ENCODE assay signal across 8 cellular contexts in the genomic region with DNA sequence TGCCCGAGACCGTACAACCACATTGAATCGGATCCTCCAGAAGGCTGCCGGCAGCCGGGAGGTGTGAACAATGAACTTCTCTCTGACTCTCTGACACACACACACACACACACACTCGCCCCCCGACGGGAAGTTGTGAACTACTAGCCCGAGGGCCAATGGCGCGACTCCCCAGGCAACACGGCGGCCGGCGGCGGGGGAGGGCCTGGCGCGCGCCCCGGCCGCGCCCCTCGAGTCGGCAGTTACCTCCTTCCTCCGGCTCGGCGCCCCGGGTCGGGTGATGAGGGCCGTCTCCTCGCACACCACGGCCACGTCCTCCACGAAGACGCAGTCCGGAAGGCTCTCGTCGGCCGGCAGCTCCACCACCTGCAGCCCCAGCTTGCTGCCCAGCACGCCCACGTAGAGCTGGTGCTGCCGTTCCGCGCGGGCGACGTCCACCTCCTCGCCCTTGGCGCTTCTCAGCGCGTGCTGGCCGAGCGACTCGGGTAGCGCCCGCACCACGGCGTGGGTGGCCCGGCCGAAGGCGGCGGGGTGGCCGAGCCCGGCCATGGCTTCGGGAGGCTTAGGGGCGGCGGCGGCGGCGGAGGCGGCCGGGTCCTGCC. TPM values are rescaled to one million over a fixed set of nuclear protein-coding genes. Genes with fewer than 3 reads are reported as not detected.
A peak's percentile ranks its signal among the peaks of the same experiment; 100 is the strongest.
DNase-seq lines count a peak whose midpoint lies in the region; ATAC-seq and TF ChIP-seq lines count a peak whose summit lies in the region.

No MANE protein-coding gene starts in this region.

- DNase-seq in ELF-1 (ENCODE audit: low read depth, low spot score) (peak; percentile 63), LHCN-M2 (ENCODE audit: low read depth) (peak; percentile 70), T-helper 17 cell (no peak), right lobe of liver (peak; percentile 81 to 86 (median 82)), SIG-M5 treated with dmso at 0.1 percent for 504 hours (lab: John Stamatoyannopoulos, UW; ENCODE audit: unreplicated experiment) (no peak)
- peak in 2 of 3 experiments; percentile 2 to 5 for DNase-seq in stimulated activated CD4-positive, alpha-beta T cell treated with anti-CD3 and anti-CD28 coated beads, TNF-alpha, amount 100 ng/mL, for 4 hours (ENCODE audit: low read depth in 3 of 3)

- no peaks in the 10 kb centered on the region for H3K27me3 ChIP-seq in duodenal mucosa (ENCODE audit: control insufficient read depth in 1 of 2, insufficient read depth in 2 of 2, low read length in 2 of 2)
- no peaks in the 10 kb centered on the region for H3K27me3 ChIP-seq in right lobe of liver

- peak overlapping the region; percentile 75 to 86 for H3K9ac ChIP-seq in duodenal mucosa (ENCODE audit: low read depth in 1 of 2, low read length in 2 of 2)

- no peak for TF ChIP-seq CTCF in right lobe of liver (IDR thresholded peaks at IDR 0.05)

- H3K36me3 Mint-ChIP-seq in T-helper 17 cell (ENCODE audit: low read depth) = peaks cover 2% of the 10 kb centered on the region

- H3K4me3 ChIP-seq in duodenal mucosa (ENCODE audit: low read depth in 1 of 2, low read length in 2 of 2) = peak overlapping the region; percentile 83 to 87
- peak overlapping the region; percentile 62 to 75 (median 70) for H3K4me3 ChIP-seq in right lobe of liver

- peak overlapping the region; percentile 79 for H3K27ac ChIP-seq in duodenal mucosa (ENCODE audit: low read depth, low read length)
- H3K27ac ChIP-seq in right lobe of liver = peak overlapping the region; percentile 65 to 77 (median 68)

- H3K4me1 Mint-ChIP-seq in T-helper 17 cell = no peaks in the 10 kb centered on the region

- 0% methylated on average over 16 of the region's 72 CpGs for WGBS in right lobe of liver (ENCODE audit: insufficient coverage, low coverage, low lambda C conversion rate, missing lambda C conversion rate)

- TF ChIP-seq POLR2A in right lobe of liver (IDR thresholded peaks at IDR 0.05) = no peak

- intact Hi-C loops in right lobe of liver (cut with DNase I) = no loop called here

- H3K27ac Mint-ChIP-seq in T-helper 17 cell = no peak overlapping the region

- peak overlapping the region; percentile 65 for H3K4me3 Mint-ChIP-seq in T-helper 17 cell

- no peaks in the 10 kb centered on the region for H3K36me3 ChIP-seq in duodenal mucosa (ENCODE audit: control insufficient read depth in 1 of 2, insufficient read depth in 2 of 2, low read length in 2 of 2)
- no peaks in the 10 kb centered on the region for H3K36me3 ChIP-seq in right lobe of liver

- H3K9me3 ChIP-seq in T-helper 17 cell (ENCODE audit: control insufficient read depth, low read length, poor library complexity, severe bottlenecking) (no peaks in the 10 kb centered on the region), duodenal mucosa (ENCODE audit: control insufficient read depth in 1 of 2, low read length in 2 of 2) (no peaks in the 10 kb centered on the region), right lobe of liver (no peaks in the 10 kb centered on the region)

- peak; percentile 53 for ATAC-seq in GM21619 (IDR thresholded peaks at IDR 0.05; ENCODE audit: unreplicated experiment)
- ATAC-seq in T-helper 17 cell = peak; percentile 21
- peak; percentile 69 to 80 (median 72) for ATAC-seq in right lobe of liver

- H3K4me1 ChIP-seq in duodenal mucosa (ENCODE audit: control insufficient read depth in 1 of 2, insufficient read depth in 2 of 2, low read length in 2 of 2) = peaks cover 23 to 46% of the 10 kb centered on the region in 2 donors
- peaks cover 0 to 39% (median 16%) of the 10 kb centered on the region in 4 donors for H3K4me1 ChIP-seq in right lobe of liver

- peaks cover 64% of the 10 kb centered on the region for H3K27me3 Mint-ChIP-seq in T-helper 17 cell

RNA-seq across cellular contexts. Expression of a gene that starts 0.4 kb away (rescaled TPM):
- total RNA-seq in LHCN-M2 (2014; rRNA removed) (47.1 and 49.4 TPM in 2 replicates), T-helper 17 cell (not detected), right lobe of liver (10 to 100 TPM; 54.9 to 94.9 (median 66.2) TPM)
- 98.2 TPM for polyA plus RNA-seq in LHCN-M2 (2012)

Comparison
In these comparisons a context has a peak if more than half of its experiments do, and no peak if none do; other contexts are left out.
1. DNase-seq: peak in ELF-1 (single experiment), LHCN-M2 (single experiment), right lobe of liver (3 of 3) and stimulated activated CD4-positive, alpha-beta T cell treated with anti-CD3 and anti-CD28 coated beads, TNF-alpha, amount 100 ng/mL, for 4 hours (2 of 3); none in T-helper 17 cell (0 of 3) and SIG-M5 treated with dmso at 0.1 percent for 504 hours (single experiment).
2. ATAC-seq: peak in every context shown above with its lines; median percentile 72 in right lobe of liver; 53 in GM21619; 21 in T-helper 17 cell.
3. RNA of a gene that starts 0.4 kb away (total RNA-seq): 54.9 to 94.9 TPM in right lobe of liver and 47.1 to 49.4 TPM in LHCN-M2; not detected in T-helper 17 cell; every median in the first group is over 10 times any median in the second.